Comparison of ENCODE assay signal across 3 cellular contexts in the genomic region with DNA sequence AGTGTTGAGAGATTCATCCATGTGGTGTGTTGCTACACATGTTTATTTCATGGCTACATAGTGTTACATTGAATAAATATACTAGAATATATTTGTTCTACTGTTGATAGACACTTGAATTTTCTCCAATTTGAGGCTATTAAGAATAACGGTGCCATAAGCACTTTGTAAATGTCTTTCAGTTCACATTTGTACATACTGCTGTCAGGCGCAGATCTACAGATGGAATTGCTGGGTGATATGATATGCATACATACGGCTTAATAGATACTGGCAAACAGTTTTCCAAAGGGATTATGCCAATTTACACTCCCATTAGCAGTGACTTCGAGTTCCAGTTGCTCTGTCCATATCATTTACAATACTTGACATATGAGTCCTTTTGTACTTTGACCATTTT. TPM values are rescaled to one million over a fixed set of nuclear protein-coding genes. Genes with fewer than 3 reads are reported as not detected.
"Had no signal": no experiment of that assay in that cellular context is flagged by ENCODE, and none has a peak within 500 bp of the region (broad histone marks: within the 10 kb centered on the region; RNA-seq: fewer than 3 reads in every experiment).

No MANE protein-coding gene starts in this region.

RNA-seq across cellular contexts. Expression of gene GYPE, which starts 33.5 kb away (rescaled TPM):
- total RNA-seq: suprapubic skin, transverse colon, vagina had no signal
